13 cellular contexts compared by ENCODE assay signal in genomic region chr11:57214494-57214893, GRCh38. TPM values are rescaled to one million over a fixed set of nuclear protein-coding genes. Genes with fewer than 3 reads are reported as not detected.
DNase-seq lines count a peak whose midpoint lies in the region; ATAC-seq lines count a peak whose summit lies in the region.
"Had no signal": no experiment of that assay in that cellular context is flagged by ENCODE, and none has a peak within 500 bp of the region (broad histone marks: within the 10 kb centered on the region; RNA-seq: fewer than 3 reads in every experiment).

No MANE protein-coding gene starts in this region.

- no peaks in the 10 kb centered on the region for H3K79me2 ChIP-seq in ACC112 (ENCODE audit: control insufficient read depth, insufficient read depth, low read length, unreplicated experiment)

- H3K27me3 ChIP-seq in ACC112 (ENCODE audit: insufficient read depth, low read length) (no peaks in the 10 kb centered on the region), HUES6 (ENCODE audit: control insufficient read depth, insufficient read depth, low read length) (no peaks in the 10 kb centered on the region), ectodermal cell (ENCODE audit: control insufficient read depth, insufficient read depth, low read length, poor library complexity, severe bottlenecking) (no peaks in the 10 kb centered on the region)
- H3K27me3 ChIP-seq: BE2C, pancreas had no signal

- no peaks in the 10 kb centered on the region for H3K36me3 ChIP-seq in ACC112 (ENCODE audit: insufficient read depth, low read length)
- no peaks in the 10 kb centered on the region for H3K36me3 ChIP-seq in HUES6 (ENCODE audit: control insufficient read depth, insufficient read depth, low read length)
- H3K36me3 ChIP-seq in ectodermal cell (ENCODE audit: control insufficient read depth, insufficient read depth, low read length) = no peaks in the 10 kb centered on the region
- H3K36me3 ChIP-seq: BE2C, pancreas had no signal

- peak overlapping the region; percentile 72 for H2AFZ ChIP-seq in ACC112 (ENCODE audit: low read length, unreplicated experiment)

- H3K9me3 ChIP-seq in HUES6 (ENCODE audit: control insufficient read depth, insufficient read depth, low read depth, low read length) (no peaks in the 10 kb centered on the region), ectodermal cell (ENCODE audit: control insufficient read depth, low read length) (no peaks in the 10 kb centered on the region)
- H3K9me3 ChIP-seq: BE2C, pancreas had no signal

- H3K27me3 Mint-ChIP-seq in activated T-cell treated with anti-CD3 and anti-CD28 coated beads, Interleukin-2, amount 50 U/mL, for 4 hours (ENCODE audit: low read depth) = peaks cover 16% of the 10 kb centered on the region
- H3K27me3 Mint-ChIP-seq in activated naive CD8-positive, alpha-beta T cell treated with anti-CD3 and anti-CD28 coated beads for 36 hours = no peaks in the 10 kb centered on the region

- peaks cover 11% of the 10 kb centered on the region for H3K4me1 ChIP-seq in ACC112 (ENCODE audit: control insufficient read depth, insufficient read depth, low read length, unreplicated experiment)
- H3K4me1 ChIP-seq in HUES6 (ENCODE audit: control insufficient read depth, insufficient read depth, low read length) = peaks cover 38% of the 10 kb centered on the region
- H3K4me1 ChIP-seq in ectodermal cell (ENCODE audit: control insufficient read depth, insufficient read depth, low read length) = peaks cover 38% of the 10 kb centered on the region
- H3K4me1 ChIP-seq: pancreas had no signal

- H3K4me3 ChIP-seq in ACC112 (ENCODE audit: low read depth, low read length) = peak overlapping the region; percentile 22; the same call in 1 of the 2 replicates
- no peak overlapping the region for H3K4me3 ChIP-seq in HUES6 (ENCODE audit: low read depth, low read length)
- H3K4me3 ChIP-seq in ectodermal cell (ENCODE audit: insufficient read depth, low read depth, low read length) = no peak overlapping the region
- H3K4me3 ChIP-seq: pancreas had no signal

- WGBS in ectodermal cell, 2 experiments = 71 to 72% methylated on average over 3 of the region's 3 CpGs

- no peak overlapping the region for H3K27ac ChIP-seq in ACC112 (ENCODE audit: low read depth, low read length)
- peak overlapping the region; percentile 48; the same call in 1 of the 2 replicates for H3K27ac ChIP-seq in HUES6 (ENCODE audit: low read depth, low read length)
- H3K27ac ChIP-seq in ectodermal cell (ENCODE audit: insufficient read depth, low read depth, low read length, poor library complexity, severe bottlenecking) = peak overlapping the region; percentile 97
- H3K27ac ChIP-seq: pancreas had no signal

- no peak for ATAC-seq in activated T-cell treated with anti-CD3 and anti-CD28 coated beads, Interleukin-2, amount 50 U/mL, for 4 hours
- no peak for ATAC-seq in HG03354 (IDR thresholded peaks at IDR 0.05; ENCODE audit: poor library complexity, severe bottlenecking, unreplicated experiment)
- ATAC-seq: T-helper 17 cell had no signal

- H3K36me3 Mint-ChIP-seq in activated T-cell treated with anti-CD3 and anti-CD28 coated beads, Interleukin-2, amount 50 U/mL, for 4 hours (ENCODE audit: insufficient read depth) = no peaks in the 10 kb centered on the region
- H3K36me3 Mint-ChIP-seq in activated naive CD8-positive, alpha-beta T cell treated with anti-CD3 and anti-CD28 coated beads for 36 hours = no peaks in the 10 kb centered on the region

- no peaks in the 10 kb centered on the region for H3K4me1 Mint-ChIP-seq in activated T-cell treated with anti-CD3 and anti-CD28 coated beads, Interleukin-2, amount 50 U/mL, for 4 hours (ENCODE audit: low read depth)
- H3K4me1 Mint-ChIP-seq in activated naive CD8-positive, alpha-beta T cell treated with anti-CD3 and anti-CD28 coated beads for 36 hours = no peaks in the 10 kb centered on the region
- H3K4me1 Mint-ChIP-seq: T-helper 17 cell had no signal

- no peaks in the 10 kb centered on the region for H3K9me3 Mint-ChIP-seq in activated T-cell treated with anti-CD3 and anti-CD28 coated beads, Interleukin-2, amount 50 U/mL, for 4 hours
- H3K9me3 Mint-ChIP-seq in activated naive CD8-positive, alpha-beta T cell treated with anti-CD3 and anti-CD28 coated beads for 36 hours = no peaks in the 10 kb centered on the region

- H3K4me3 Mint-ChIP-seq in activated T-cell treated with anti-CD3 and anti-CD28 coated beads, Interleukin-2, amount 50 U/mL, for 4 hours = no peak overlapping the region
- H3K4me3 Mint-ChIP-seq in activated naive CD8-positive, alpha-beta T cell treated with anti-CD3 and anti-CD28 coated beads for 36 hours = no peak overlapping the region
- H3K4me3 Mint-ChIP-seq: T-helper 17 cell had no signal

- DNase-seq in kidney tubule cell (ENCODE audit: low spot score) = peak; percentile 70
- DNase-seq in activated T-cell treated with anti-CD3 and anti-CD28 coated beads, Interleukin-2, amount 50 U/mL, for 4 hours = no peak
- no peak for DNase-seq in DMS53 (lab: John Stamatoyannopoulos, UW)
- no peak for DNase-seq in activated naive CD8-positive, alpha-beta T cell treated with anti-CD3 and anti-CD28 coated beads for 36 hours
- DNase-seq: BE2C, KG1, NCI-H774, pancreas, T-helper 17 cell had no signal

- H3K9ac ChIP-seq in HUES6 (ENCODE audit: low read length) = peak overlapping the region; percentile 51

- no peak overlapping the region for H3K27ac Mint-ChIP-seq in activated naive CD8-positive, alpha-beta T cell treated with anti-CD3 and anti-CD28 coated beads for 36 hours
- H3K27ac Mint-ChIP-seq: T-helper 17 cell had no signal

RNA-seq across cellular contexts. Expression of gene APLNR, which starts 22.6 kb away (rescaled TPM):
- polyA plus RNA-seq in ectodermal cell (2013, experiment 1 of 4) = 7.8 TPM
- polyA plus RNA-seq in ectodermal cell (2013, experiment 2 of 4) = 8.2 TPM
- 7.4 TPM for polyA plus RNA-seq in ectodermal cell (2013, experiment 3 of 4)
- 8.2 TPM for polyA plus RNA-seq in ectodermal cell (2013, experiment 4 of 4)
- not detected for total RNA-seq in activated T-cell treated with anti-CD3 and anti-CD28 coated beads, Interleukin-2, amount 50 U/mL, for 4 hours
- not detected for total RNA-seq in activated naive CD8-positive, alpha-beta T cell treated with anti-CD3 and anti-CD28 coated beads for 36 hours
- total RNA-seq: T-helper 17 cell had no signal

RNA-seq across cellular contexts. Expression of gene LRRC55, which starts 32.7 kb away (rescaled TPM):
- polyA plus RNA-seq in ectodermal cell (2013, experiment 1 of 4) = 3.7 TPM
- polyA plus RNA-seq in ectodermal cell (2013, experiment 2 of 4) = 4.6 TPM
- polyA plus RNA-seq in ectodermal cell (2013, experiment 3 of 4) = 4.1 TPM
- polyA plus RNA-seq in ectodermal cell (2013, experiment 4 of 4) = 4.6 TPM
- total RNA-seq in activated T-cell treated with anti-CD3 and anti-CD28 coated beads, Interleukin-2, amount 50 U/mL, for 4 hours = not detected
- total RNA-seq in activated naive CD8-positive, alpha-beta T cell treated with anti-CD3 and anti-CD28 coated beads for 36 hours = not detected
- total RNA-seq: T-helper 17 cell had no signal
